22 cellular contexts compared by ENCODE assay signal in genomic region chr9:120040896-120041295, GRCh38.
A peak's percentile ranks its signal among the peaks of the same experiment; 100 is the strongest.
DNase-seq lines count a peak whose midpoint lies in the region; ATAC-seq lines count a peak whose summit lies in the region.
"Had no signal": no experiment of that assay in that cellular context is flagged by ENCODE, and none has a peak within 500 bp of the region (broad histone marks: within the 10 kb centered on the region; RNA-seq: fewer than 3 reads in every experiment).

No MANE protein-coding gene starts in this region.

- DNase-seq in DMS 273 (lab: John Stamatoyannopoulos, UW; ENCODE audit: unreplicated experiment) (peak; percentile 13), DMS 273 treated with DMSO at 0.1 percent for 48 hours (lab: John Stamatoyannopoulos, UW) (no peak), OCI-M1 (lab: John Stamatoyannopoulos, UW) (peak; percentile 82), astrocyte of the hippocampus (ENCODE audit: low read depth, low spot score) (peak; percentile 62), mesendoderm (peak; percentile 42), Ammon's horn (ENCODE audit: low spot score) (no peak)
- DNase-seq: AML-193; C1 segment of cervical spinal cord; Caco-2; CD4-positive, alpha-beta T cell; DMS79 treated with DMSO at 0.1 percent for 48 hours; GF-D8; GM23248; H7; HFFc6; KG1 had no signal

- ATAC-seq in GM18867 (IDR thresholded peaks at IDR 0.05; ENCODE audit: unreplicated experiment) (no peak), HG03342 (IDR thresholded peaks at IDR 0.05; ENCODE audit: unreplicated experiment) (no peak)
- ATAC-seq: A549, HCT116, HepG2 had no signal

- H3K18ac ChIP-seq in mesendoderm (ENCODE audit: low read length), result no peak overlapping the region

- H2BK15ac ChIP-seq in mesendoderm (replicated peaks; ENCODE audit: low read depth), result no peak overlapping the region

- H3K4me1 ChIP-seq in mesendoderm (ENCODE audit: control insufficient read depth, low read depth, low read length), result no peaks in the 10 kb centered on the region
- H3K4me1 ChIP-seq: A549, Caco-2 had no signal

- no peaks in the 10 kb centered on the region for H3K79me2 ChIP-seq in mesendoderm (ENCODE audit: control insufficient read depth, insufficient read depth, low read length)

- H3K4me3 ChIP-seq in mesendoderm (ENCODE audit: low read length), result no peak overlapping the region
- H3K4me3 ChIP-seq: A549, GM23248 had no signal

- no peak overlapping the region for H4K8ac ChIP-seq in mesendoderm (ENCODE audit: low read depth, low read length)

- no peak overlapping the region for H3K9ac ChIP-seq in mesendoderm (ENCODE audit: low read length)
- H3K9ac ChIP-seq: GM23248 had no signal

- H2BK5ac ChIP-seq in mesendoderm (ENCODE audit: low read length), result no peak overlapping the region

- H3K56ac ChIP-seq in mesendoderm (ENCODE audit: low read length), result no peak overlapping the region

- H3K23ac ChIP-seq in mesendoderm (ENCODE audit: low read length), result no peak overlapping the region

- no peaks in the 10 kb centered on the region for H3K36me3 ChIP-seq in mesendoderm (ENCODE audit: control insufficient read depth, insufficient read depth, low read length)

- no peak overlapping the region for H3K27ac ChIP-seq in mesendoderm (ENCODE audit: low read depth, low read length)
- H3K27ac ChIP-seq: 22Rv1, A549, GM23248 had no signal

- no peak overlapping the region for H3K4me2 ChIP-seq in mesendoderm (ENCODE audit: low read length)
- H3K4me2 ChIP-seq: A549 had no signal

- H3K27me3 ChIP-seq in mesendoderm (ENCODE audit: insufficient read depth, low read length, poor library complexity), result no peaks in the 10 kb centered on the region

- no CpG with 5 or more reads among the region's 4 CpGs for WGBS in mesendoderm (ENCODE audit: extremely low coverage, insufficient coverage, low lambda C conversion rate)

- H3K4ac ChIP-seq in mesendoderm (ENCODE audit: low read depth, low read length), result no peak overlapping the region

- H4K5ac ChIP-seq in mesendoderm (ENCODE audit: low read length), result no peak overlapping the region

- H2AK5ac ChIP-seq in mesendoderm (ENCODE audit: low read length), result no peak overlapping the region

- H3K79me1 ChIP-seq in mesendoderm (ENCODE audit: low read length), result no peaks in the 10 kb centered on the region

- H2BK120ac ChIP-seq in mesendoderm (ENCODE audit: low read depth, low read length), result no peak overlapping the region

Comparison
In these comparisons a context has a peak if more than half of its experiments do, and no peak if none do; other contexts are left out.
1. DNase-seq: peak in DMS 273 (single experiment), OCI-M1 (single experiment), astrocyte of the hippocampus (single experiment) and mesendoderm (single experiment); none in DMS 273 treated with DMSO at 0.1 percent for 48 hours (single experiment) and Ammon's horn (single experiment).